8 cellular contexts compared by ENCODE assay signal in genomic region chrX:3712080-3712869, GRCh38. TPM values are rescaled to one million over a fixed set of nuclear protein-coding genes. Genes with fewer than 3 reads are reported as not detected.
DNase-seq lines count a peak whose midpoint lies in the region; ATAC-seq and TF ChIP-seq lines count a peak whose summit lies in the region.

No MANE protein-coding gene starts in this region.

- no peak for TF ChIP-seq POLR2A in sigmoid colon (IDR thresholded peaks at IDR 0.05)

- peaks cover 12% of the 10 kb centered on the region for H3K4me1 Mint-ChIP-seq in activated T-helper 1 cell treated with anti-CD3 and anti-CD28 coated beads, Interleukin-12 subunit alpha, Interleukin-12 subunit beta, Interleukin-2, Interleukin-4 antibody, amounts not matched to agents 30 ng/mL and 10 ng/mL and 1 ng/mL, durations not matched to agents 14 hours and 24 hours and 36 hours (ENCODE audit: low read depth)

- no peaks in the 10 kb centered on the region for H3K27me3 Mint-ChIP-seq in activated T-helper 1 cell treated with anti-CD3 and anti-CD28 coated beads, Interleukin-12 subunit alpha, Interleukin-12 subunit beta, Interleukin-2, Interleukin-4 antibody, amounts not matched to agents 30 ng/mL and 10 ng/mL and 1 ng/mL, durations not matched to agents 14 hours and 24 hours and 36 hours (ENCODE audit: insufficient read depth)

- H3K4me3 Mint-ChIP-seq in activated T-helper 1 cell treated with anti-CD3 and anti-CD28 coated beads, Interleukin-12 subunit alpha, Interleukin-12 subunit beta, Interleukin-2, Interleukin-4 antibody, amounts not matched to agents 30 ng/mL and 10 ng/mL and 1 ng/mL, durations not matched to agents 14 hours and 24 hours and 36 hours: peak overlapping the region; percentile 100

- TF ChIP-seq CTCF in heart right ventricle (IDR thresholded peaks at IDR 0.05) (no peak), sigmoid colon (IDR thresholded peaks at IDR 0.05) (no peak)

- no peaks in the 10 kb centered on the region for H3K36me3 ChIP-seq in heart right ventricle
- H3K36me3 ChIP-seq in sigmoid colon: no peaks in the 10 kb centered on the region

- H3K4me3 ChIP-seq in heart right ventricle (peak overlapping the region; percentile 63 to 82 (median 68)), sigmoid colon (peak overlapping the region; percentile 46 to 67 (median 59))

- no peaks in the 10 kb centered on the region for H3K9me3 Mint-ChIP-seq in activated T-helper 1 cell treated with anti-CD3 and anti-CD28 coated beads, Interleukin-12 subunit alpha, Interleukin-12 subunit beta, Interleukin-2, Interleukin-4 antibody, amounts not matched to agents 30 ng/mL and 10 ng/mL and 1 ng/mL, durations not matched to agents 14 hours and 24 hours and 36 hours

- ATAC-seq in GM19043 (IDR thresholded peaks at IDR 0.05; ENCODE audit: low read depth, unreplicated experiment) (peak; percentile 8), HG03521 (IDR thresholded peaks at IDR 0.05; ENCODE audit: unreplicated experiment) (peak; percentile 11), heart right ventricle (peak in 7 of 8 donors; percentile 17 to 79 (median 58))

- intact Hi-C loops in activated T-helper 1 cell treated with anti-CD3 and anti-CD28 coated beads, Interleukin-12 subunit alpha, Interleukin-12 subunit beta, Interleukin-2, Interleukin-4 antibody, amounts not matched to agents 30 ng/mL and 10 ng/mL and 1 ng/mL, durations not matched to agents 14 hours and 24 hours and 36 hours (cut with micrococcal nuclease): loop anchor here (2.0 kb wide), 2 partner anchors 27 to 61 kb away; no protein-coding TSS in a partner anchor
- intact Hi-C loops in heart right ventricle (cut with DNase I) (loop anchor here in 2 of 10 donors (10.0 kb wide), 3 partner anchors 47 to 103 kb away; no protein-coding TSS in a partner anchor), sigmoid colon (cut with DNase I) (loop anchor here (10.0 kb wide), 1 partner anchor 103 kb away; no protein-coding TSS in a partner anchor)

- peaks cover 15% of the 10 kb centered on the region for H3K36me3 Mint-ChIP-seq in activated T-helper 1 cell treated with anti-CD3 and anti-CD28 coated beads, Interleukin-12 subunit alpha, Interleukin-12 subunit beta, Interleukin-2, Interleukin-4 antibody, amounts not matched to agents 30 ng/mL and 10 ng/mL and 1 ng/mL, durations not matched to agents 14 hours and 24 hours and 36 hours (ENCODE audit: low read depth)

- WGBS in heart right ventricle, 2 donors: 7 to 14% methylated on average over 26 to 38 of the region's 38 CpGs
- 1 to 5% methylated on average over 38 of the region's 38 CpGs for WGBS in sigmoid colon, 2 donors

- peak overlapping the region; percentile 75 to 90 (median 82) for H3K27ac ChIP-seq in heart right ventricle
- H3K27ac ChIP-seq in sigmoid colon: peak overlapping the region; percentile 53 to 76 (median 65)

- peaks cover 0 to 9% (median 0%) of the 10 kb centered on the region in 9 donors for H3K4me1 ChIP-seq in heart right ventricle
- peaks cover 0 to 9% (median 0%) of the 10 kb centered on the region in 4 donors for H3K4me1 ChIP-seq in sigmoid colon

- peaks cover 0 to 20% (median 0%) of the 10 kb centered on the region in 7 donors for H3K27me3 ChIP-seq in heart right ventricle
- H3K27me3 ChIP-seq in sigmoid colon: no peaks in the 10 kb centered on the region

- peak; percentile 22 for DNase-seq in AG08395 (ENCODE audit: low spot score)
- DNase-seq in activated T-helper 1 cell treated with anti-CD3 and anti-CD28 coated beads, Interleukin-12 subunit alpha, Interleukin-12 subunit beta, Interleukin-2, Interleukin-4 antibody, amounts not matched to agents 30 ng/mL and 10 ng/mL and 1 ng/mL, durations not matched to agents 14 hours and 24 hours and 36 hours (ENCODE audit: low spot score): no peak
- DNase-seq in heart right ventricle: peak in 1 of 2 donors; percentile 30
- DNase-seq in sigmoid colon: peak; percentile 58
- no peak for DNase-seq in NCI-H2029 treated with DMSO at 0.1 percent for 48 hours (lab: John Stamatoyannopoulos, UW)
- DNase-seq in cortex of kidney (lab: John Stamatoyannopoulos, UW): no peak

- H3K27ac Mint-ChIP-seq in activated T-helper 1 cell treated with anti-CD3 and anti-CD28 coated beads, Interleukin-12 subunit alpha, Interleukin-12 subunit beta, Interleukin-2, Interleukin-4 antibody, amounts not matched to agents 30 ng/mL and 10 ng/mL and 1 ng/mL, durations not matched to agents 14 hours and 24 hours and 36 hours: peak overlapping the region; percentile 99

- TF ChIP-seq EP300 in sigmoid colon (IDR thresholded peaks at IDR 0.05): no peak

- H3K9me3 ChIP-seq in heart right ventricle (no peaks in the 10 kb centered on the region), sigmoid colon (no peaks in the 10 kb centered on the region)

RNA-seq across cellular contexts. Expression of gene PRKX, which starts 1.2 kb away (rescaled TPM):
- total RNA-seq in activated T-helper 1 cell treated with anti-CD3 and anti-CD28 coated beads, Interleukin-12 subunit alpha, Interleukin-12 subunit beta, Interleukin-2, Interleukin-4 antibody, amounts not matched to agents 30 ng/mL and 10 ng/mL and 1 ng/mL, durations not matched to agents 14 hours and 24 hours and 36 hours: 72.2 and 80.9 TPM in 2 replicates
- total RNA-seq in heart right ventricle: 10 to 100 TPM in 1 of 10 donors, 1 to 10 TPM in 9; 1.7 to 10.1 (median 3.4) TPM
- polyA plus RNA-seq in heart right ventricle: 1 to 10 TPM; 1.8 to 2.3 TPM
- total RNA-seq in sigmoid colon: 1 to 10 TPM; 4.2 to 7.8 (median 6.4) TPM
- polyA plus RNA-seq in sigmoid colon: 10 to 100 TPM in 1 of 3 donors, 1 to 10 TPM in 2; 3.5 to 10.6 (median 7.2) TPM

Comparison
In these comparisons a context has a peak if more than half of its experiments do, and no peak if none do; other contexts are left out.
1. DNase-seq: peak in AG08395 (single experiment) and sigmoid colon (single experiment); none in activated T-helper 1 cell treated with anti-CD3 and anti-CD28 coated beads, Interleukin-12 subunit alpha, Interleukin-12 subunit beta, Interleukin-2, Interleukin-4 antibody, amounts not matched to agents 30 ng/mL and 10 ng/mL and 1 ng/mL, durations not matched to agents 14 hours and 24 hours and 36 hours (single experiment), NCI-H2029 treated with DMSO at 0.1 percent for 48 hours (single experiment) and cortex of kidney (single experiment).
2. ATAC-seq: peak in every context shown above with its lines; median percentile 58 in heart right ventricle; 11 in HG03521; 8 in GM19043.